In the genomic region with DNA sequence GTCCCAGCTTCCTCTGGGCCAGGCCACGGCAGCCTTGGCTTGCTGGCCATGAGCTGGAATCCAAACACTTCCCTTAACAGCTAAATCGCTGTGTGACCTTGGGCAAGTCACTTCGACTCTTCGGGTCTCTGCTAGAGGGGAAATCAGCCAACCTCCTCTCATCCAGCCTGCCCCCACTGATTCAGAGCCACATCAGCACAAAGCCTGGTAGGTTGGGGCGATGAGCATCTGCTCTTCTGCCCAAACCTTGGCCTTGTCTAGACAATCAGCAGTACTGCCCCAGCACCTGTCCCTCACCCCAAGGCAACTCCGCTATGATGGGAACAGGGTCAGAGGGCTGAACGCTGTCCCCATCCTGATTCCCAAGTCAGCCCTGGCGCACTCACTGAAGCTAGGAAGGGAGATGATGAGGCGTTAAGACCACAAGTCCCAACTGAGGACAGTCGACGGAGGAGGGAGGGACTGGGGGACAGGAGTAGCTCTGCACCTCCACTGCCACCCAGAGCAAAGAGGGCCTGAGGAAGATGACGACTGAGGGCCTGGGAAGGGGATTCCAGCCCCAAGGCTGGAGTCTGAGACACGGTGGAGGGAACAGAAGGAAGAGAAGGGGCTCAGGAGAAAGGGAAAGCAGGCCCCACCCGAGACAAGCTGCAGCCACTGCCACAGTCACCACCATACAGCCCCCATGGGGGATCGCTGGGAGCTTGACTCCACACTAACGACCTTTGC, we compare ENCODE assay signal across 8 cellular contexts. TPM values are rescaled to one million over a fixed set of nuclear protein-coding genes. Genes with fewer than 3 reads are reported as not detected.
DNase-seq lines count a peak whose midpoint lies in the region; ATAC-seq and TF ChIP-seq lines count a peak whose summit lies in the region.

No MANE protein-coding gene starts in this region.

- peak overlapping the region; percentile 80 to 99 (median 93) for H3K4me3 ChIP-seq in heart right ventricle
- H3K4me3 ChIP-seq in adrenal gland = peak overlapping the region in 3 of 4 donors; percentile 72 to 86 (median 84)
- peak overlapping the region; percentile 61 for H3K4me3 ChIP-seq in lower leg skin (ENCODE audit: low read depth, poor library complexity, severe bottlenecking)
- peak overlapping the region; percentile 96 for H3K4me3 ChIP-seq in urinary bladder (ENCODE audit: low read depth, low read length)

- intact Hi-C loops in heart right ventricle (cut with DNase I) (no loop called here), left ventricle myocardium superior (cut with micrococcal nuclease) (no loop called here), adrenal gland (cut with DNase I) (no loop called here), lower leg skin (cut with DNase I; ENCODE audit: low total_unique reads) (no loop called here)

- H3K27me3 ChIP-seq in heart right ventricle = no peaks in the 10 kb centered on the region
- no peaks in the 10 kb centered on the region for H3K27me3 ChIP-seq in adrenal gland

- H3K36me3 ChIP-seq in heart right ventricle = no peaks in the 10 kb centered on the region
- no peaks in the 10 kb centered on the region for H3K36me3 ChIP-seq in adrenal gland (replicated peaks in 1 of 2)
- no peaks in the 10 kb centered on the region for H3K36me3 ChIP-seq in urinary bladder (ENCODE audit: insufficient read depth)

- no peak for DNase-seq in heart right ventricle
- no peak for DNase-seq in left ventricle myocardium superior
- DNase-seq in adrenal gland = peak in 6 of 7 donors; percentile 33 to 76 (median 64)
- peak in 1 of 2 donors; percentile 85 for DNase-seq in lower leg skin (ENCODE audit: low spot score in 2 of 2)
- DNase-seq in NOMO-1 treated with DMSO at 0.1 percent for 48 hours (lab: John Stamatoyannopoulos, UW; ENCODE audit: unreplicated experiment) = no peak
- DNase-seq in activated CD4-positive, CD25-positive, alpha-beta regulatory T cell (lab: John Stamatoyannopoulos, UW) = no peak

- H3K9me3 ChIP-seq in heart right ventricle (no peaks in the 10 kb centered on the region), adrenal gland (replicated peaks in 1 of 3) (no peaks in the 10 kb centered on the region)

- TF ChIP-seq CTCF in heart right ventricle (IDR thresholded peaks at IDR 0.05) = no peak
- TF ChIP-seq CTCF in adrenal gland (IDR thresholded peaks at IDR 0.05) = no peak
- TF ChIP-seq CTCF in lower leg skin (IDR thresholded peaks at IDR 0.05) = no peak

- TF ChIP-seq POLR2A in adrenal gland (IDR thresholded peaks at IDR 0.05) (no peak), lower leg skin (IDR thresholded peaks at IDR 0.05) (no peak)

- H3K27ac ChIP-seq in heart right ventricle (peak overlapping the region in 9 of 10 donors; percentile 85 to 99 (median 92)), adrenal gland (peak overlapping the region in 4 of 5 donors; percentile 79 to 96 (median 88)), urinary bladder (ENCODE audit: low read depth) (peak overlapping the region; percentile 35)

- WGBS in heart right ventricle, 2 donors = 32 to 35% methylated on average over 16 of the region's 16 CpGs
- 24 to 38% (median 26%) methylated on average over 13 to 16 of the region's 16 CpGs for WGBS in adrenal gland, 4 donors
- WGBS in lower leg skin, 2 donors = 23 to 26% methylated on average over 16 of the region's 16 CpGs
- 54% methylated on average over 16 of the region's 16 CpGs for WGBS in urinary bladder

- peaks cover 19 to 75% (median 56%) of the 10 kb centered on the region in 9 donors for H3K4me1 ChIP-seq in heart right ventricle
- H3K4me1 ChIP-seq in adrenal gland (replicated peaks in 1 of 2) = peaks cover 55 to 65% of the 10 kb centered on the region in 2 donors
- no peaks in the 10 kb centered on the region for H3K4me1 ChIP-seq in urinary bladder (ENCODE audit: insufficient read depth)

- ATAC-seq in heart right ventricle (no peak), left ventricle myocardium superior (no peak), GM21367 (IDR thresholded peaks at IDR 0.05; ENCODE audit: unreplicated experiment) (no peak)

RNA-seq across cellular contexts. Expression of a gene that starts 1.3 kb away (rescaled TPM):
- total RNA-seq in heart right ventricle = 100 to 1,000 TPM; 122 to 198 (median 170) TPM
- polyA plus RNA-seq in heart right ventricle = 100 to 1,000 TPM in 1 of 2 donors, 10 to 100 TPM in 1; 55.6 to 123 TPM
- 205 TPM for total RNA-seq in left ventricle myocardium superior
- 100 to 1,000 TPM; 116 to 191 (median 135) TPM for total RNA-seq in adrenal gland
- polyA plus RNA-seq in adrenal gland = 100 to 1,000 TPM in 2 of 3 donors, 10 to 100 TPM in 1; 57.6 to 118 (median 109) TPM
- total RNA-seq in lower leg skin = 100 to 1,000 TPM in 3 of 4 donors, 10 to 100 TPM in 1; 99.3 to 178 (median 117) TPM
- total RNA-seq in urinary bladder = 20.1 TPM
- polyA plus RNA-seq in urinary bladder = 51.3 TPM

RNA-seq across cellular contexts. Expression of a gene that starts 39.2 kb away (rescaled TPM):
- under 1 TPM; 0.06 to 0.30 (median 0.19) TPM for total RNA-seq in heart right ventricle
- polyA plus RNA-seq in heart right ventricle = under 1 TPM; 0.06 to 0.44 TPM
- total RNA-seq in left ventricle myocardium superior = 0.12 TPM
- total RNA-seq in adrenal gland = 1 to 10 TPM in 1 of 8 donors, under 1 TPM in 4, not detected in 3; 0.10 to 1.5 (median 0.17) TPM
- 1 to 10 TPM in 1 of 3 donors, under 1 TPM in 2; 0.59 to 4.7 (median 0.77) TPM for polyA plus RNA-seq in adrenal gland
- under 1 TPM; 0.11 to 0.71 (median 0.34) TPM for total RNA-seq in lower leg skin
- total RNA-seq in urinary bladder = 0.32 TPM
- 0.14 TPM for polyA plus RNA-seq in urinary bladder

Comparison
In these comparisons a context has a peak if more than half of its experiments do, and no peak if none do; other contexts are left out.
1. DNase-seq: peak in adrenal gland (6 of 7); none in heart right ventricle (0 of 2), left ventricle myocardium superior (single experiment), NOMO-1 treated with DMSO at 0.1 percent for 48 hours (single experiment) and activated CD4-positive, CD25-positive, alpha-beta regulatory T cell (0 of 4).
2. H3K27ac ChIP-seq: peak in every context shown above with its lines; median percentile 92 in heart right ventricle; 88 in adrenal gland; 35 in urinary bladder.
3. Peak in every context shown above with its lines, with median percentiles within 50 percentile points of each other: H3K4me3 ChIP-seq.